ENCODE assay signal across 9 cellular contexts in genomic region chr4:181569553-181569952, GRCh38.
DNase-seq lines count a peak whose midpoint lies in the region; ATAC-seq, FAIRE-seq and TF ChIP-seq lines count a peak whose summit lies in the region.
"Had no signal": no experiment of that assay in that cellular context is flagged by ENCODE, and none has a peak within 500 bp of the region (broad histone marks: within the 10 kb centered on the region; RNA-seq: fewer than 3 reads in every experiment).

No MANE protein-coding gene starts in this region.

- TF ChIP-seq RAD21 in H1 (IDR thresholded peaks at IDR 0.05 in 1 of 2, conservative IDR thresholded peaks at IDR 0.05 in 1 of 2; ENCODE audit: low read depth in 2 of 2, low read length in 2 of 2) = peak; percentile 63 to 72

- no peaks in the 10 kb centered on the region for H3K79me1 ChIP-seq in H1 (ENCODE audit: low read depth, low read length)

- TF ChIP-seq POLR2A in H1 (IDR thresholded peaks at IDR 0.05; ENCODE audit: control extremely low read depth in 1 of 2, low read depth in 2 of 2, low read length in 2 of 2) = no peak

- H3K9ac ChIP-seq in GM23248 (no peak overlapping the region), H1 (replicated peaks in 1 of 4; ENCODE audit: extremely low read depth in 1 of 4, low read depth in 3 of 4, low read length in 3 of 4) (no peak overlapping the region)

- H4K5ac ChIP-seq in H1 (ENCODE audit: insufficient read length, low read depth, low read length) = no peak overlapping the region

- H3K4me3 Mint-ChIP-seq in activated T-helper 17 cell treated with anti-CD3 and anti-CD28 coated beads, Interleukin-2, amount 50 U/mL, for 72 hours = no peak overlapping the region
- H3K4me3 Mint-ChIP-seq: memory B cell had no signal

- TF ChIP-seq EP300 in H1 (IDR thresholded peaks at IDR 0.05; ENCODE audit: borderline replicate concordance in 1 of 2, low read depth in 2 of 2, low read length in 2 of 2) = no peak

- peak; percentile 9 for DNase-seq in Daoy (ENCODE audit: low read depth)
- DNase-seq in GM23248 = peak; percentile 46
- peak; percentile 71 for DNase-seq in NCI-H146 (lab: John Stamatoyannopoulos, UW)
- no peak for DNase-seq in H1 (ENCODE audit: low read depth in 1 of 2, low spot score in 2 of 2)
- DNase-seq in pancreas = no peak
- no peak for DNase-seq in DMS79 treated with DMSO at 0.1 percent for 48 hours (lab: John Stamatoyannopoulos, UW)
- DNase-seq in activated T-cell treated with anti-CD3 and anti-CD28 coated beads, Interleukin-2, amount 50 U/mL, for 48 hours = no peak

- H3K27me3 ChIP-seq in GM23248 (replicated peaks; ENCODE audit: insufficient read depth) (no peaks in the 10 kb centered on the region), H1 (replicated peaks in 1 of 4; ENCODE audit: control insufficient read depth in 3 of 4, extremely low read depth in 1 of 4, insufficient read depth in 3 of 4, low read length in 3 of 4) (no peaks in the 10 kb centered on the region), pancreas (no peaks in the 10 kb centered on the region)

- no peaks in the 10 kb centered on the region for H3K27me3 Mint-ChIP-seq in activated T-helper 17 cell treated with anti-CD3 and anti-CD28 coated beads, Interleukin-2, amount 50 U/mL, for 72 hours
- H3K27me3 Mint-ChIP-seq: memory B cell had no signal

- FAIRE-seq in H1 (lab: Jason Lieb, UNC) (peak; percentile 82), pancreas (lab: Jason Lieb, UNC) (peak; percentile 45)

- no peak overlapping the region for H3K4ac ChIP-seq in H1 (replicated peaks; ENCODE audit: insufficient read length, low read depth, low read length)

- H3F3A ChIP-seq in GM23248 (ENCODE audit: insufficient read depth) = no peaks in the 10 kb centered on the region

- TF ChIP-seq CTCF in H1 (IDR thresholded peaks at IDR 0.05; ENCODE audit: control extremely low read depth in 1 of 3, insufficient read depth in 1 of 3, low read depth in 1 of 3, low read length in 3 of 3) = peak in 2 of 3 experiments; percentile 19 to 63; a peak in 2 of 4 replicates
- peak in 2 of 4 donors; percentile 16 to 34 for TF ChIP-seq CTCF in pancreas (IDR thresholded peaks at IDR 0.05)

- no peaks in the 10 kb centered on the region for H3K9me3 Mint-ChIP-seq in activated T-helper 17 cell treated with anti-CD3 and anti-CD28 coated beads, Interleukin-2, amount 50 U/mL, for 72 hours

- no peak overlapping the region for H2BK12ac ChIP-seq in H1 (ENCODE audit: low read depth, low read length)

- no peaks in the 10 kb centered on the region for H4K20me1 ChIP-seq in GM23248 (ENCODE audit: insufficient read depth)
- H4K20me1 ChIP-seq in H1 (replicated peaks in 1 of 2; ENCODE audit: control insufficient read depth in 1 of 2, insufficient read depth in 2 of 2, low read length in 2 of 2) = no peaks in the 10 kb centered on the region

- H3K23ac ChIP-seq in H1 (ENCODE audit: insufficient read length) = no peak overlapping the region

- intact Hi-C loops in pancreas (cut with DNase I) = no loop called here

- H3K23me2 ChIP-seq in H1 (ENCODE audit: low read depth, low read length) = no peaks in the 10 kb centered on the region

- no peak overlapping the region for H2BK20ac ChIP-seq in H1 (ENCODE audit: low read length)

- H3K4me3 ChIP-seq in GM23248 = no peak overlapping the region
- no peak overlapping the region for H3K4me3 ChIP-seq in H1 (ENCODE audit: extremely low read depth in 1 of 4, insufficient read depth in 2 of 4, low read depth in 3 of 4, low read length in 4 of 4)
- no peak overlapping the region for H3K4me3 ChIP-seq in pancreas

- no peaks in the 10 kb centered on the region for H3K79me2 ChIP-seq in GM23248 (ENCODE audit: insufficient read depth)
- H3K79me2 ChIP-seq in H1 (ENCODE audit: control insufficient read depth in 1 of 2, insufficient read depth in 2 of 2, low read length in 2 of 2) = no peaks in the 10 kb centered on the region

- ATAC-seq in pancreas = peak in 3 of 4 donors; percentile 74 to 88 (median 75)
- no peak for ATAC-seq in activated T-helper 17 cell treated with anti-CD3 and anti-CD28 coated beads, Interleukin-2, amount 50 U/mL, for 72 hours (replicated peaks)

- no peak overlapping the region for H3K56ac ChIP-seq in H1 (replicated peaks; ENCODE audit: insufficient read length, low read depth, low read length)

- H3K27ac ChIP-seq in GM23248 (no peak overlapping the region), H1 (ENCODE audit: low read depth, low read length) (no peak overlapping the region), pancreas (no peak overlapping the region)

- no peak overlapping the region for H2BK5ac ChIP-seq in H1 (ENCODE audit: low read depth, low read length)

- no peaks in the 10 kb centered on the region for H3K9me2 ChIP-seq in GM23248 (ENCODE audit: insufficient read depth)

- H3K4me1 ChIP-seq in GM23248 (ENCODE audit: insufficient read depth) = no peaks in the 10 kb centered on the region
- no peaks in the 10 kb centered on the region for H3K4me1 ChIP-seq in H1 (replicated peaks in 1 of 4; ENCODE audit: control insufficient read depth in 3 of 4, insufficient read depth in 4 of 4, low read length in 3 of 4)
- no peaks in the 10 kb centered on the region for H3K4me1 ChIP-seq in pancreas

- H2AK5ac ChIP-seq in H1 (ENCODE audit: low read depth, low read length) = no peak overlapping the region

- H3K4me2 ChIP-seq in GM23248 (ENCODE audit: unreplicated experiment) (no peak overlapping the region), H1 (ENCODE audit: insufficient read depth in 1 of 2, low read depth in 2 of 2, low read length in 2 of 2) (no peak overlapping the region)

- H3K36me3 Mint-ChIP-seq in activated T-helper 17 cell treated with anti-CD3 and anti-CD28 coated beads, Interleukin-2, amount 50 U/mL, for 72 hours (ENCODE audit: low read depth) = no peaks in the 10 kb centered on the region
- H3K36me3 Mint-ChIP-seq: memory B cell had no signal

- H4K8ac ChIP-seq in H1 (ENCODE audit: extremely low read depth, insufficient read depth, low read length) = no peak overlapping the region

- H3K27ac Mint-ChIP-seq in activated T-helper 17 cell treated with anti-CD3 and anti-CD28 coated beads, Interleukin-2, amount 50 U/mL, for 72 hours = no peak overlapping the region
- H3K27ac Mint-ChIP-seq: memory B cell had no signal

- no peak overlapping the region for H2BK120ac ChIP-seq in H1 (replicated peaks; ENCODE audit: low read depth, low read length)

- CTCF ChIA-PET in H1 (lab: Charles Lee; ENCODE audit: partially characterized antibody) = interaction anchor here (0.5 to 1.5 kb wide), 6 partner anchors 11 to 777 kb away, joined by 3 to 5 read pairs (median 3); no protein-coding TSS in a partner anchor

- H3K9me3 ChIP-seq in GM23248 (ENCODE audit: low read depth) (no peaks in the 10 kb centered on the region), H1 (ENCODE audit: insufficient read depth in 2 of 2, low read depth in 1 of 2, low read length in 1 of 2) (no peaks in the 10 kb centered on the region), pancreas (no peaks in the 10 kb centered on the region)

- no peaks in the 10 kb centered on the region for H3K36me3 ChIP-seq in GM23248 (ENCODE audit: low read depth)
- no peaks in the 10 kb centered on the region for H3K36me3 ChIP-seq in H1 (ENCODE audit: control insufficient read depth in 2 of 4, insufficient read depth in 4 of 4, low read length in 3 of 4)
- no peaks in the 10 kb centered on the region for H3K36me3 ChIP-seq in pancreas

- H3K14ac ChIP-seq in H1 (ENCODE audit: insufficient read length) = no peak overlapping the region

- 15 to 22% methylated on average over 2 of the region's 2 CpGs for WGBS in GM23248 (ENCODE audit: low coverage in 1 of 2, low lambda C conversion rate in 2 of 2, missing lambda C conversion rate in 2 of 2), 2 experiments
- WGBS in H1 (ENCODE audit: extremely low coverage in 1 of 2, insufficient coverage in 1 of 2, insufficient read length in 1 of 2, insufficient replicate concordance in 2 of 2, low coverage in 1 of 2, low lambda C conversion rate in 2 of 2, missing lambda C conversion rate in 1 of 2), 2 experiments = 89% methylated on average over 2 of the region's 2 CpGs; no CpG with 5 or more reads in 1 of the 2 experiments
- 32 to 40% methylated on average over 2 of the region's 2 CpGs for WGBS in pancreas, 2 donors

- POLR2A ChIA-PET in H1 (lab: Charles Lee; ENCODE audit: partially characterized antibody) = no interaction called here

- in situ Hi-C loops in GM23248 (cut with MboI) = no loop called here

- no peak overlapping the region for H4K91ac ChIP-seq in H1 (replicated peaks; ENCODE audit: insufficient read length, low read length)

- H2BK15ac ChIP-seq in H1 (ENCODE audit: low read length) = no peak overlapping the region

- no peaks in the 10 kb centered on the region for H3K4me1 Mint-ChIP-seq in activated T-helper 17 cell treated with anti-CD3 and anti-CD28 coated beads, Interleukin-2, amount 50 U/mL, for 72 hours
- H3K4me1 Mint-ChIP-seq: memory B cell had no signal

- H2AFZ ChIP-seq in GM23248 (no peak overlapping the region), H1 (ENCODE audit: low read length) (no peak overlapping the region)

- H3K18ac ChIP-seq in H1 (ENCODE audit: extremely low read depth, low read length) = no peak overlapping the region

TF ChIP-seq in H1, 55 proteins besides CTCF, POLR2A, EP300 and RAD21 (continues in another document):
- TF ChIP-seq RBBP5 (IDR thresholded peaks at IDR 0.05; ENCODE audit: borderline replicate concordance, low read depth, low read length) (no peak), RXRA (IDR thresholded peaks at IDR 0.05; ENCODE audit: insufficient read depth, low read depth, low read length) (no peak)

Comparison
In these comparisons a context has a peak if more than half of its experiments do, and no peak if none do; other contexts are left out.
1. DNase-seq: peak in Daoy (single experiment), GM23248 (single experiment) and NCI-H146 (single experiment); none in H1 (0 of 2), pancreas (0 of 6), DMS79 treated with DMSO at 0.1 percent for 48 hours (single experiment) and activated T-cell treated with anti-CD3 and anti-CD28 coated beads, Interleukin-2, amount 50 U/mL, for 48 hours (0 of 2).